ENCODE assay signal across 2 cellular contexts in the genomic region with DNA sequence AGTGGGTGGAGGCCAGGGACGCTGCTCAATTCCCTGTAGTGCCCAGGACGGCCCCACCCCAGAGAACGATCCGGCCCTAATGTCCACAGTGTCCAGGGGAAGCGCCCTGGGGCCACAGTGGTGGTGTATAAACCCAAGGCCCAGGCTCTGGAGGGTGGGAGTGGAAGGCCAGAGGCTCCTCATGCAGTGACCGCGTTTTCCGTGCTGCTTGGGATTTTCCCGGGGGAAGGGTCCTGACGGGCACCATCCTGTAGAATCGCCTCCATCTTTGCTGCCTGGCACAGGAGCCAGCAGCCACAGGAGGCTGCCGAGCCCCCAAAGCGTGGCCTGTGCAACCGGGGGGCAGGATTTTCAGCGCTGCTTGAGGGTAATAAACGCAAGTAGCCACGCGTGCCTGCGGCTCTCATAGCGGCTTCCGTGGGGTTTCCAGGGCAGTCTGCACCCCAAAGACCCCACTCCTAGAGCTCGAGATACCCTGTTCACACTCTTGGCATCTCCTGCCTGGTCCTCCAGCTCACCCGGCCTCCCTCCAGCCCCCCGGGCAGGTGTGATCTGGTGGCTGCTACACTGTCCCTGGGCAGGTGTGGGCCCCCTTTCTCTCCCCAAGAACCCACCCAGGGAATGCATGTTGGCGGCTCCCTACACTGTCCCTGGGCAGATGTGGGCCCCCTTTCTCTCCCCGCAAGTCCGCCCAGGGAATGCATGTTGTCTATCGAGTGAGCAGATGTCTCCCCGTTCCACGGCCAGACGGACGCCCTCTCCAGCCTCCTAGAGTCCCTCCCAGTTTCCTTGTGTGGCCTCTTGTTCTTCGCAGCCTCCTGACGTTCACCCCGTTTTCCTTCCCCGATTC.
A peak's percentile ranks its signal among the peaks of the same experiment; 100 is the strongest.
TF ChIP-seq lines count a peak whose summit lies in the region.

No MANE protein-coding gene starts in this region.

TF ChIP-seq in K562, 482 proteins besides CTCF, POLR2A, EP300 and RAD21:
- TF ChIP-seq POLR2G (IDR thresholded peaks at IDR 0.05; ENCODE audit: low read depth, low read length) (peak; percentile 50; the same call in 1 of the 2 replicates), SMARCC2 (IDR thresholded peaks at IDR 0.05; ENCODE audit: low read depth) (no peak), BRCA1 (IDR thresholded peaks at IDR 0.05) (no peak), BRCA1 (CRISPR knock-in tag; IDR thresholded peaks at IDR 0.05) (no peak), TEAD4 (IDR thresholded peaks at IDR 0.05; ENCODE audit: low read length) (no peak), TEAD4 (CRISPR knock-in tag; IDR thresholded peaks at IDR 0.05; ENCODE audit: borderline replicate concordance) (no peak), ZNF449 (CRISPR knock-in tag; IDR thresholded peaks at IDR 0.05) (no peak), RBFOX2 (IDR thresholded peaks at IDR 0.05; ENCODE audit: low read depth, low read length) (peak; percentile 53; the same call in 1 of the 2 replicates), SREBF1 (IDR thresholded peaks at IDR 0.05; ENCODE audit: borderline replicate concordance, low read depth, low read length) (no peak), ZBTB2 (IDR thresholded peaks at IDR 0.05) (no peak), NR2F6 (CRISPR knock-in tag; IDR thresholded peaks at IDR 0.05) (no peak), LCOR (CRISPR knock-in tag; IDR thresholded peaks at IDR 0.05) (no peak), BHLHE40 (IDR thresholded peaks at IDR 0.05; ENCODE audit: low read length) (no peak), NR2C2 (CRISPR knock-in tag; IDR thresholded peaks at IDR 0.05) (no peak), NR2C2 (tag; IDR thresholded peaks at IDR 0.05) (no peak), TCF15 (CRISPR knock-in tag; IDR thresholded peaks at IDR 0.05) (no peak), NFIC (IDR thresholded peaks at IDR 0.05) (no peak), MECOM (CRISPR knock-in tag; IDR thresholded peaks at IDR 0.05) (no peak), CBFB (CRISPR knock-in tag; IDR thresholded peaks at IDR 0.05) (no peak)
- TF ChIP-seq, protein P1, sequence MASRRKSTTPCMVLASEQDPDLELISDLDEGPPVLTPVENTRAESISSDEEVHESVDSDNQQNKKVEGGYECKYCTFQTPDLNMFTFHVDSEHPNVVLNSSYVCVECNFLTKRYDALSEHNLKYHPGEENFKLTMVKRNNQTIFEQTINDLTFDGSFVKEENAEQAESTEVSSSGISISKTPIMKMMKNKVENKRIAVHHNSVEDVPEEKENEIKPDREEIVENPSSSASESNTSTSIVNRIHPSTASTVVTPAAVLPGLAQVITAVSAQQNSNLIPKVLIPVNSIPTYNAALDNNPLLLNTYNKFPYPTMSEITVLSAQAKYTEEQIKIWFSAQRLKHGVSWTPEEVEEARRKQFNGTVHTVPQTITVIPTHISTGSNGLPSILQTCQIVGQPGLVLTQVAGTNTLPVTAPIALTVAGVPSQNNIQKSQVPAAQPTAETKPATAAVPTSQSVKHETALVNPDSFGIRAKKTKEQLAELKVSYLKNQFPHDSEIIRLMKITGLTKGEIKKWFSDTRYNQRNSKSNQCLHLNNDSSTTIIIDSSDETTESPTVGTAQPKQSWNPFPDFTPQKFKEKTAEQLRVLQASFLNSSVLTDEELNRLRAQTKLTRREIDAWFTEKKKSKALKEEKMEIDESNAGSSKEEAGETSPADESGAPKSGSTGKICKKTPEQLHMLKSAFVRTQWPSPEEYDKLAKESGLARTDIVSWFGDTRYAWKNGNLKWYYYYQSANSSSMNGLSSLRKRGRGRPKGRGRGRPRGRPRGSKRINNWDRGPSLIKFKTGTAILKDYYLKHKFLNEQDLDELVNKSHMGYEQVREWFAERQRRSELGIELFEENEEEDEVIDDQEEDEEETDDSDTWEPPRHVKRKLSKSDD (conservative IDR thresholded peaks at IDR 0.05; ENCODE audit: low read length): no peak

TF ChIP-seq in neural cell, 6 proteins besides CTCF, POLR2A, EP300 and RAD21:
- TF ChIP-seq, protein P2, sequence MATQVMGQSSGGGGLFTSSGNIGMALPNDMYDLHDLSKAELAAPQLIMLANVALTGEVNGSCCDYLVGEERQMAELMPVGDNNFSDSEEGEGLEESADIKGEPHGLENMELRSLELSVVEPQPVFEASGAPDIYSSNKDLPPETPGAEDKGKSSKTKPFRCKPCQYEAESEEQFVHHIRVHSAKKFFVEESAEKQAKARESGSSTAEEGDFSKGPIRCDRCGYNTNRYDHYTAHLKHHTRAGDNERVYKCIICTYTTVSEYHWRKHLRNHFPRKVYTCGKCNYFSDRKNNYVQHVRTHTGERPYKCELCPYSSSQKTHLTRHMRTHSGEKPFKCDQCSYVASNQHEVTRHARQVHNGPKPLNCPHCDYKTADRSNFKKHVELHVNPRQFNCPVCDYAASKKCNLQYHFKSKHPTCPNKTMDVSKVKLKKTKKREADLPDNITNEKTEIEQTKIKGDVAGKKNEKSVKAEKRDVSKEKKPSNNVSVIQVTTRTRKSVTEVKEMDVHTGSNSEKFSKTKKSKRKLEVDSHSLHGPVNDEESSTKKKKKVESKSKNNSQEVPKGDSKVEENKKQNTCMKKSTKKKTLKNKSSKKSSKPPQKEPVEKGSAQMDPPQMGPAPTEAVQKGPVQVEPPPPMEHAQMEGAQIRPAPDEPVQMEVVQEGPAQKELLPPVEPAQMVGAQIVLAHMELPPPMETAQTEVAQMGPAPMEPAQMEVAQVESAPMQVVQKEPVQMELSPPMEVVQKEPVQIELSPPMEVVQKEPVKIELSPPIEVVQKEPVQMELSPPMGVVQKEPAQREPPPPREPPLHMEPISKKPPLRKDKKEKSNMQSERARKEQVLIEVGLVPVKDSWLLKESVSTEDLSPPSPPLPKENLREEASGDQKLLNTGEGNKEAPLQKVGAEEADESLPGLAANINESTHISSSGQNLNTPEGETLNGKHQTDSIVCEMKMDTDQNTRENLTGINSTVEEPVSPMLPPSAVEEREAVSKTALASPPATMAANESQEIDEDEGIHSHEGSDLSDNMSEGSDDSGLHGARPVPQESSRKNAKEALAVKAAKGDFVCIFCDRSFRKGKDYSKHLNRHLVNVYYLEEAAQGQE (IDR thresholded peaks at IDR 0.05; ENCODE audit: borderline replicate concordance): no peak
- TF ChIP-seq TAF1 (IDR thresholded peaks at IDR 0.05; ENCODE audit: low read depth): no peak
- TF ChIP-seq POLR2AphosphoS5 (IDR thresholded peaks at IDR 0.05): no peak
- TF ChIP-seq SMC3 (conservative IDR thresholded peaks at IDR 0.05; ENCODE audit: poor library complexity): no peak
- no peak for TF ChIP-seq MXI1 (conservative IDR thresholded peaks at IDR 0.05; ENCODE audit: poor library complexity, severe bottlenecking)
- no peak for TF ChIP-seq EZH2 (IDR thresholded peaks at IDR 0.05; ENCODE audit: borderline replicate concordance, insufficient read depth, low read length, poor library complexity, severe bottlenecking)
TF ChIP-seq in neural cell: peak in this region for 0.
